In the genomic region with DNA sequence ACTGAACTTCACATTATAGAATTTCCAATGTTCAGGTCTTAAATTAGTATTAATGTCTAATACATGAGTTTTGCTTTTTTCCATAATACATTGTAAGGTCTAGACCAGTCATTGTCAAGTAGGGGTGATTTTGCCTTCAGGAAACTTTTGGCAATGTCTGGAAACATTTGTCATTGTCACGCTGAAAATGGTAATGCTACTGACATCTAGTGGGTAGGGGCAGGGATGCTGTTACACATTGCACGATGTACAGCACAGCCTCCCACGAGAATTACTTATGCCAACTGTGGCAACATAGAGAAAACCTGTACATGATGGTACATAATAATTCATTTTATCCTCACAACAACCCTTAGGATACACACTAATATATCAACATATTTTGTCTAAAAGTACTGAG, we compare ENCODE assay signal across 11 cellular contexts.
DNase-seq lines count a peak whose midpoint lies in the region; ATAC-seq and TF ChIP-seq lines count a peak whose summit lies in the region.
"Had no signal": no experiment of that assay in that cellular context is flagged by ENCODE, and none has a peak within 500 bp of the region (broad histone marks: within the 10 kb centered on the region; RNA-seq: fewer than 3 reads in every experiment).

No MANE protein-coding gene starts in this region.

- no peak overlapping the region for H3K4me2 ChIP-seq in PC-9

- BruUV-seq in A673 (replicated peaks; lab: Mats Ljungman, UMichigan): no TSS peak
- no TSS peak for BruUV-seq in PC-9 (replicated peaks; lab: Mats Ljungman, UMichigan)

- no peaks in the 10 kb centered on the region for H3K36me3 Mint-ChIP-seq in immature natural killer cell

- TF ChIP-seq CTCF in A673 (conservative IDR thresholded peaks at IDR 0.05; ENCODE audit: low read depth, low read length) (peak; percentile 63), PC-9 (conservative IDR thresholded peaks at IDR 0.05) (peak; percentile 63), omental fat pad (IDR thresholded peaks at IDR 0.05) (no peak), upper lobe of left lung (IDR thresholded peaks at IDR 0.05) (peak in 1 of 6 experiments; percentile 26)

- peaks cover 0 to 18% (median 5%) of the 10 kb centered on the region in 6 donors for H3K9me3 Mint-ChIP-seq in immature natural killer cell

- no peaks in the 10 kb centered on the region for H3K36me3 ChIP-seq in A673 (ENCODE audit: insufficient read depth, low read length, poor library complexity, severe bottlenecking)
- H3K36me3 ChIP-seq in H7 (replicated peaks; ENCODE audit: control insufficient read depth, insufficient read depth, low read length): no peaks in the 10 kb centered on the region
- no peaks in the 10 kb centered on the region for H3K36me3 ChIP-seq in PC-9 (ENCODE audit: low read depth)
- H3K36me3 ChIP-seq in upper lobe of left lung: no peaks in the 10 kb centered on the region
- H3K36me3 ChIP-seq: neutrophil had no signal

- H3K27me3 ChIP-seq in A673 (replicated peaks; ENCODE audit: insufficient read depth, low read depth, low read length, poor library complexity) (no peaks in the 10 kb centered on the region), H7 (ENCODE audit: control insufficient read depth, insufficient read depth, low read length) (no peaks in the 10 kb centered on the region), PC-9 (ENCODE audit: insufficient read depth, low read depth) (no peaks in the 10 kb centered on the region), upper lobe of left lung (no peaks in the 10 kb centered on the region)
- H3K27me3 ChIP-seq: neutrophil had no signal

- H4K20me1 ChIP-seq in PC-9 (ENCODE audit: insufficient read depth): no peaks in the 10 kb centered on the region

- no peak overlapping the region for H3K4me3 ChIP-seq in A673 (ENCODE audit: low read depth, low read length, poor library complexity, severe bottlenecking)
- no peak overlapping the region for H3K4me3 ChIP-seq in H7 (ENCODE audit: insufficient read depth, low read depth, low read length)
- H3K4me3 ChIP-seq in PC-9: no peak overlapping the region
- H3K4me3 ChIP-seq in upper lobe of left lung: no peak overlapping the region

- no peak overlapping the region for H3K27ac ChIP-seq in A673 (ENCODE audit: low read depth, low read length, poor library complexity, severe bottlenecking)
- H3K27ac ChIP-seq in PC-9: no peak overlapping the region
- H3K27ac ChIP-seq in upper lobe of left lung: no peak overlapping the region
- H3K27ac ChIP-seq: neutrophil had no signal

- DNase-seq in A673 (ENCODE audit: low spot score) (peak; percentile 68), H7 (peak; percentile 2), PC-9 (no peak), hippocampal formation (lab: John Stamatoyannopoulos, UW) (peak; percentile 32 to 61), immature natural killer cell (no peak), omental fat pad (ENCODE audit: low spot score) (no peak), upper lobe of left lung (no peak)
- DNase-seq: activated CD4-positive, CD25-positive, alpha-beta regulatory T cell treated with anti-CD3 and anti-CD28 coated beads, Interleukin-2, amount 50 U/mL, for 72 hours; effector CD8-positive, alpha-beta T cell had no signal

- ATAC-seq in GM21367 (IDR thresholded peaks at IDR 0.05; ENCODE audit: unreplicated experiment): no peak
- no peak for ATAC-seq in omental fat pad (ENCODE audit: low FRiP score)
- ATAC-seq in upper lobe of left lung (ENCODE audit: low FRiP score in 2 of 2): no peak

- intact Hi-C loops in A673 (cut with micrococcal nuclease; ENCODE audit: unreplicated experiment): loop anchor here (5.0 kb wide), 1 partner anchor 796 kb away; no protein-coding TSS in a partner anchor
- intact Hi-C loops in PC-9 (cut with micrococcal nuclease; ENCODE audit: unreplicated experiment): loop anchor here (1.0 kb wide), 2 partner anchors 233 to 795 kb away; no protein-coding TSS in a partner anchor

- no peak for TF ChIP-seq EP300 in upper lobe of left lung (IDR thresholded peaks at IDR 0.05)

- no peak overlapping the region for H2AFZ ChIP-seq in PC-9

- H3K27me3 Mint-ChIP-seq in immature natural killer cell (ENCODE audit: low read depth in 3 of 3): peaks cover 0 to 2% (median 0%) of the 10 kb centered on the region in 3 donors

- CTCF ChIA-PET in A673 (lab: Charles Lee): no interaction called here
- CTCF ChIA-PET in PC-9 (lab: Charles Lee): no interaction called here

- no peaks in the 10 kb centered on the region for H3K4me1 Mint-ChIP-seq in immature natural killer cell

- WGBS in upper lobe of left lung, 2 donors: 26 to 30% methylated on average over 3 of the region's 3 CpGs

- H3K79me2 ChIP-seq in PC-9 (ENCODE audit: low read depth): no peaks in the 10 kb centered on the region

- H3F3A ChIP-seq in PC-9 (ENCODE audit: insufficient read depth, low read depth): no peaks in the 10 kb centered on the region

- TF ChIP-seq POLR2A in upper lobe of left lung (IDR thresholded peaks at IDR 0.05): no peak

- no peak overlapping the region for H3K27ac Mint-ChIP-seq in immature natural killer cell

- no peaks in the 10 kb centered on the region for H3K4me1 ChIP-seq in A673 (ENCODE audit: insufficient read depth, low read length, poor library complexity, severe bottlenecking)
- no peaks in the 10 kb centered on the region for H3K4me1 ChIP-seq in PC-9 (replicated peaks; ENCODE audit: insufficient read depth)
- no peaks in the 10 kb centered on the region for H3K4me1 ChIP-seq in upper lobe of left lung

- no peaks in the 10 kb centered on the region for H3K9me2 ChIP-seq in PC-9 (ENCODE audit: insufficient read depth)

- POLR2A ChIA-PET in A673 (lab: Charles Lee; ENCODE audit: low non-redundant PET) (no interaction called here), PC-9 (lab: Charles Lee; ENCODE audit: unreplicated experiment) (no interaction called here)

- H3K9me3 ChIP-seq in A673 (ENCODE audit: low read depth, low read length, poor library complexity, severe bottlenecking): no peaks in the 10 kb centered on the region
- H3K9me3 ChIP-seq in PC-9 (ENCODE audit: insufficient read depth, low read depth): no peaks in the 10 kb centered on the region
- H3K9me3 ChIP-seq in upper lobe of left lung: no peaks in the 10 kb centered on the region
- H3K9me3 ChIP-seq: neutrophil had no signal

- no peak overlapping the region for H3K4me3 Mint-ChIP-seq in immature natural killer cell

Comparison
In these comparisons a context has a peak if more than half of its experiments do, and no peak if none do; other contexts are left out.
1. DNase-seq: peak in A673 (single experiment), H7 (single experiment) and hippocampal formation (2 of 2); none in PC-9 (0 of 2), immature natural killer cell (0 of 3), omental fat pad (single experiment) and upper lobe of left lung (0 of 2).
2. CTCF ChIP-seq: peak in A673 (single experiment) and PC-9 (single experiment); none in omental fat pad (0 of 3).